In the genomic region with DNA sequence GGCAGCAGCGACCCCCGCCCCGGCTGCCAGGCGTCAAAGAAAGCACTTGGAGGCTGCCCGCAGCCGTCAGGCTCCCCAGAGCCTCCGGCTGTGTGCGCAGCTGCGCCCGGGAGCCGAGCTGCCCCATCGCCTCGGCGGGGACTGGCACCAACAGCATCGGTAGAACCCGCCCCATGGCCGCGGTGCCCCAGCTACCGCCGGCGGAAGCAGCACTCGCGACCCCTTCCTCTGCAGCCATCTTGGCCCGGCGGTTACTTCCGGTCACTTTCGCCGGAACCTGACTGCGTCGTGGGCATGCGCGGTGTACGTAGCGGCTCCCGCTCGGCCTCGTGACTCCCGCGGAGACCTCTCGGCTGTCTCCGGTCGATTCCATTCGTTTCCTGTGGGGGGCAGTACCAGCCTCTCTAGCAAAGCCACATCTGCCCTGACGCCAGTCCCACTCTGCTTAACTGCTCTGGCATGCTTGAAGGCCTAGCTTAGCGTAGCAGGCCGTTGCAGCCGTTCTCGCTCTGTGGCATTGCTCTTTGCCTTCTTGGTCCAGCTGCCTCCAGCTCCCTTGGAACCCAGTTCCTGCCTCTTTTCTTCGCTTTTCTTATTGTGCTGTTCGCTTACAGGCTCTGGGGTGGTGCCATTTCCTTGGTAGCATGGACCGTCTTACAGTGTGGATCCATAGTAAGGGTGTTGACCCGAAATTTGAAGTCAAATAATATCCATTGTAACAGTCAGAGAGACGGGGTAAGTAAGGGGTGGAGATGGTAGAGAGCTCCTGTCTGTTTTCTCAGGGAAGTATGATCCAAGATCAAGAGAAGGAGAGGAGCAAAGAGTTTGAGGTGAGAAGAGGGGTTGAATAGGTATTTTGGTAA, we compare ENCODE assay signal across 8 cellular contexts. TPM values are rescaled to one million over a fixed set of nuclear protein-coding genes. Genes with fewer than 3 reads are reported as not detected.
DNase-seq lines count a peak whose midpoint lies in the region; ATAC-seq and TF ChIP-seq lines count a peak whose summit lies in the region.

TSS of gene SPG11 (minus strand) at position 253 of the 863 bp plus-strand sequence. CDS start at position 238, 15 bp downstream.

- TF ChIP-seq POLR2A in IMR-90 (IDR thresholded peaks at IDR 0.05; ENCODE audit: low read depth, low read length): peak; percentile 83

- no TSS peak for BruUV-seq in IMR-90 (replicated peaks; lab: Mats Ljungman, UMichigan)

- peak within 1 kb of the TSS; percentile 65 for H3K56ac ChIP-seq in IMR-90 (ENCODE audit: extremely low read depth, insufficient read depth, low read length)

- H3K4ac ChIP-seq in IMR-90 (ENCODE audit: low read depth, low read length): peak within 1 kb of the TSS; percentile 79

- peaks cover 4% of the 10 kb centered on the region for H3K27me3 ChIP-seq in IMR-90 (ENCODE audit: control insufficient read depth, insufficient read depth, low read length)

- peak within 1 kb of the TSS; percentile 93 for H3K23ac ChIP-seq in IMR-90 (ENCODE audit: low read depth, low read length)

- ATAC-seq in GM21526 (IDR thresholded peaks at IDR 0.05; ENCODE audit: low FRiP score, unreplicated experiment) (peak; percentile 67), IMR-90 (ENCODE audit: low read depth) (peak; percentile 97), mucosa of descending colon (peak; percentile 96)

- H2AK9ac ChIP-seq in IMR-90 (replicated peaks; ENCODE audit: low read depth, low read length, poor library complexity): peak within 1 kb of the TSS; percentile 98

- H4K91ac ChIP-seq in IMR-90 (ENCODE audit: insufficient read depth, low read depth, low read length): peak within 1 kb of the TSS; percentile 63

- intact Hi-C loops in IMR-90 (cut with micrococcal nuclease): loop anchor here (1.0 to 5.0 kb wide), 4 partner anchors 48 to 374 kb away; partner anchors contain the start of genes B2M and PATL2
- intact Hi-C loops in mucosa of descending colon (cut with DNase I, micrococcal nuclease): loop anchor here (5.0 to 10.0 kb wide), 2 partner anchors 64 to 71 kb away; partner anchors contain the start of gene TRIM69 (in 1 of the 2)

- H2AK5ac ChIP-seq in IMR-90 (ENCODE audit: low read depth, low read length): peak within 1 kb of the TSS; percentile 39; the same call in 1 of the 2 replicates

- peak within 1 kb of the TSS; percentile 60 for H3K4me3 ChIP-seq in IMR-90 (ENCODE audit: insufficient read depth, low read depth, low read length)
- H3K4me3 ChIP-seq in epithelial cell of esophagus (ENCODE audit: low read length): peak within 1 kb of the TSS; percentile 90
- H3K4me3 ChIP-seq in mucosa of descending colon: peak within 1 kb of the TSS; percentile 94

- 4% methylated on average over 33 of the region's 53 CpGs; no CpG with 5 or more reads in 1 of the 2 experiments for WGBS in IMR-90 (ENCODE audit: extremely low coverage in 2 of 2, insufficient read length in 1 of 2), 2 experiments

- TF ChIP-seq CTCF in IMR-90 (conservative IDR thresholded peaks at IDR 0.05; ENCODE audit: low read depth, low read length): peak; percentile 98
- TF ChIP-seq CTCF in epithelial cell of esophagus (IDR thresholded peaks at IDR 0.05; ENCODE audit: insufficient read depth, low read depth, low read length, missing control alignments): peak; percentile 92
- TF ChIP-seq CTCF in mucosa of descending colon (IDR thresholded peaks at IDR 0.05): peak; percentile 90

- 0 out of 2 replicates have a peak, but pooled peaks cover 3% of the 10 kb centered on the region for H3K4me1 ChIP-seq in IMR-90 (ENCODE audit: control insufficient read depth, insufficient read depth, low read length)
- peaks cover 12% of the 10 kb centered on the region for H3K4me1 ChIP-seq in mucosa of descending colon (ENCODE audit: low read depth)

- peak within 1 kb of the TSS; percentile 98 for H2AFZ ChIP-seq in IMR-90 (replicated peaks; ENCODE audit: low read length, poor library complexity)

- no peaks in the 10 kb centered on the region for H4K20me1 ChIP-seq in IMR-90 (ENCODE audit: insufficient read depth, low read length)

- H3K4me2 ChIP-seq in IMR-90 (ENCODE audit: low read depth, low read length): peak within 1 kb of the TSS; percentile 81

- peak within 1 kb of the TSS; percentile 73 for H3K9ac ChIP-seq in IMR-90 (ENCODE audit: low read depth, low read length)

- H3K27ac ChIP-seq in IMR-90 (ENCODE audit: insufficient read depth, low read length): peak within 1 kb of the TSS; percentile 73

- H3K36me3 ChIP-seq in IMR-90 (ENCODE audit: control insufficient read depth, insufficient read depth, low read length) (peaks cover 2% of the 10 kb centered on the region), mucosa of descending colon (ENCODE audit: low read depth) (no peaks in the 10 kb centered on the region)

- dilution Hi-C loops in IMR-90 (cut with HindIII; ENCODE audit: low sequenced_read_pairs, unreplicated experiment): no loop called here

- CTCF ChIA-PET in IMR-90 (lab: Yijun Ruan, JAX): interaction anchor here (0.6 to 1.9 kb wide), 15 partner anchors 39 to 258 kb away, joined by 3 to 19 read pairs (median 3); partner anchors contain the start of genes B2M, PATL2 and TRIM69

- H2BK15ac ChIP-seq in IMR-90 (ENCODE audit: low read depth, low read length): no peak within 1 kb of the TSS; the same call in 2 of the 3 replicates

- peak within 1 kb of the TSS; percentile 84 to 97 for H4K8ac ChIP-seq in IMR-90 (ENCODE audit: low read depth in 2 of 2, low read length in 2 of 2)

- peak; percentile 93 for TF ChIP-seq RAD21 in IMR-90 (IDR thresholded peaks at IDR 0.05; ENCODE audit: low read length)

- peak within 1 kb of the TSS; percentile 27; the same call in 1 of the 2 replicates for H3K18ac ChIP-seq in IMR-90 (ENCODE audit: low read depth, low read length)

- POLR2A ChIA-PET in IMR-90 (lab: Charles Lee; ENCODE audit: unreplicated experiment): interaction anchor here (1.2 to 2.0 kb wide), 2 partner anchors 73 to 75 kb away, joined by 4 to 7 read pairs; partner anchors contain the start of gene TRIM69

- peak within 1 kb of the TSS; percentile 22; the same call in 1 of the 2 replicates for H2BK20ac ChIP-seq in IMR-90 (ENCODE audit: low read depth, low read length)

- peaks cover 7% of the 10 kb centered on the region; the same call in 1 of the 2 replicates for H3K9me1 ChIP-seq in IMR-90 (ENCODE audit: insufficient read depth, low read length)

- DNase-seq in DMS114 treated with DMSO at 0.1 percent for 48 hours (lab: John Stamatoyannopoulos, UW; ENCODE audit: unreplicated experiment) (peak; percentile 90), IMR-90 (peak; percentile 97), OCI-M1 (lab: John Stamatoyannopoulos, UW) (peak; percentile 99), activated T-cell treated with anti-CD3 and anti-CD28 coated beads for 4 hours (peak; percentile 95), epithelial cell of esophagus (ENCODE audit: low read depth) (peak; percentile 97), mucosa of descending colon (peak; percentile 99)
- DNase-seq in stimulated activated CD8-positive, alpha-beta memory T cell treated with anti-CD3 and anti-CD28 coated beads, Interleukin-4, amount 100 ng/mL, for 4 hours (ENCODE audit: low read depth in 2 of 2, low spot score in 1 of 2): peak; percentile 91 to 94

- H3K9me3 ChIP-seq in IMR-90 (ENCODE audit: control insufficient read depth, insufficient read depth, low read length): no peaks in the 10 kb centered on the region
- H3K9me3 ChIP-seq in mucosa of descending colon: no peaks in the 10 kb centered on the region

- in situ Hi-C loops in IMR-90 (cut with MboI; ENCODE audit: low sequenced_read_pairs): no loop called here

- peak within 1 kb of the TSS; percentile 43; the same call in 1 of the 2 replicates for H2BK120ac ChIP-seq in IMR-90 (ENCODE audit: low read depth, low read length)

- peaks cover 15 to 25% of the 10 kb centered on the region in 2 experiments; a peak in 3 of 4 replicates for H3K79me1 ChIP-seq in IMR-90 (ENCODE audit: low read depth in 1 of 2, low read length in 2 of 2)

- peak within 1 kb of the TSS; percentile 57 for H3K14ac ChIP-seq in IMR-90 (replicated peaks; ENCODE audit: low read depth, low read length)

- peak within 1 kb of the TSS; percentile 95 for H4K5ac ChIP-seq in IMR-90 (ENCODE audit: low read depth, low read length)

- H2BK5ac ChIP-seq in IMR-90 (ENCODE audit: low read depth, low read length, poor library complexity, severe bottlenecking): peak within 1 kb of the TSS; percentile 63

TF ChIP-seq in IMR-90, 13 proteins besides CTCF, POLR2A, EP300 and RAD21 (continues in another document):
- TF ChIP-seq USF2 (IDR thresholded peaks at IDR 0.05; ENCODE audit: low read depth, low read length): peak; percentile 92
- no peak for TF ChIP-seq CEBPB (IDR thresholded peaks at IDR 0.05; ENCODE audit: low read depth, low read length)
- peak; percentile 60; the same call in 1 of the 2 replicates for TF ChIP-seq MXI1 (IDR thresholded peaks at IDR 0.05; ENCODE audit: borderline replicate concordance, low read depth, low read length)
- TF ChIP-seq FOS (IDR thresholded peaks at IDR 0.05; ENCODE audit: low read depth, low read length): no peak
- TF ChIP-seq SMC3 (IDR thresholded peaks at IDR 0.05; ENCODE audit: low read depth, low read length): peak; percentile 85
- peak; percentile 65; the same call in 1 of the 2 replicates for TF ChIP-seq MAZ (IDR thresholded peaks at IDR 0.05; ENCODE audit: borderline replicate concordance, low read depth, low read length)
- TF ChIP-seq ELK1 (IDR thresholded peaks at IDR 0.05; ENCODE audit: borderline replicate concordance, low read depth, low read length): no peak
- TF ChIP-seq BHLHE40 (IDR thresholded peaks at IDR 0.05; ENCODE audit: low read depth, low read length): peak; percentile 20
- TF ChIP-seq RFX5 (IDR thresholded peaks at IDR 0.05; ENCODE audit: low read depth, low read length): peak; percentile 44

RNA-seq across cellular contexts. Expression of gene SPG11, which starts in this region (rescaled TPM):
- total RNA-seq in IMR-90 (2012; rRNA removed) (32.6 and 33.1 TPM in 2 replicates), mucosa of descending colon (100 to 1,000 TPM in 1 of 3 donors, 10 to 100 TPM in 2; 89.9 to 135 (median 90.6) TPM)
- polyA plus RNA-seq in IMR-90 (2012; rRNA removed): 27.6 and 30.8 TPM in 2 replicates
- polyA plus RNA-seq in IMR-90 (2012; cell fraction: cytosol; rRNA removed): 17.1 and 22.3 TPM in 2 replicates
- 66.4 and 75.7 TPM in 2 replicates for polyA plus RNA-seq in IMR-90 (2012; cell fraction: nucleus; rRNA removed; ENCODE audit: low replicate concordance)

Comparison
In these comparisons a context has a peak if more than half of its experiments do, and no peak if none do; other contexts are left out.
1. Peak in every context shown above with its lines: DNase-seq, ATAC-seq, H3K4me3 ChIP-seq and H3K27ac ChIP-seq.